In genomic region chr17:81114694-81115093, GRCh38 we compare ENCODE assay signal across 23 cellular contexts. TPM values are rescaled to one million over a fixed set of nuclear protein-coding genes. Genes with fewer than 3 reads are reported as not detected.
DNase-seq lines count a peak whose midpoint lies in the region; FAIRE-seq and TF ChIP-seq lines count a peak whose summit lies in the region.
"Had no signal": no experiment of that assay in that cellular context is flagged by ENCODE, and none has a peak within 500 bp of the region (broad histone marks: within the 10 kb centered on the region; RNA-seq: fewer than 3 reads in every experiment).

No MANE protein-coding gene starts in this region.

- peaks cover 0 to 93% (median 24%) of the 10 kb centered on the region in 11 experiments; a peak in 16 of 22 replicates for H4K20me1 ChIP-seq in BLaER1 treated with 17β-estradiol and CSF1 and Interleukin-3, amounts not matched to agents 10 nM and 100 nM
- peaks cover 9% of the 10 kb centered on the region for H4K20me1 ChIP-seq in keratinocyte (ENCODE audit: control insufficient read depth, extremely low read depth, insufficient read depth, low read length)
- H4K20me1 ChIP-seq in GM23248 (ENCODE audit: insufficient read depth): no peaks in the 10 kb centered on the region

- H2AFZ ChIP-seq in keratinocyte (ENCODE audit: control insufficient read depth, low read length) (no peak overlapping the region), GM23248 (no peak overlapping the region)
- H2AFZ ChIP-seq: GM23338 had no signal

- peak overlapping the region in 1 of 11 experiments; percentile 24; a peak in 1 of 22 replicates for H3K9ac ChIP-seq in BLaER1 treated with 17β-estradiol and CSF1 and Interleukin-3, amounts not matched to agents 10 nM and 100 nM
- H3K9ac ChIP-seq in keratinocyte (ENCODE audit: control insufficient read depth, extremely low read depth, insufficient read depth, low read length) (peak overlapping the region; percentile 15), GM23248 (no peak overlapping the region)

- no peaks in the 10 kb centered on the region for H3K9me3 ChIP-seq in BLaER1 treated with 17β-estradiol and CSF1 and Interleukin-3, amounts not matched to agents 10 nM and 100 nM (replicated peaks in 1 of 11)
- H3K9me3 ChIP-seq in WERI-Rb-1 (ENCODE audit: severe bottlenecking) (no peaks in the 10 kb centered on the region), keratinocyte (ENCODE audit: control insufficient read depth, low read depth, low read length) (no peaks in the 10 kb centered on the region), GM23248 (ENCODE audit: low read depth) (no peaks in the 10 kb centered on the region)
- H3K9me3 ChIP-seq: BE2C had no signal

- H3K36me3 ChIP-seq in BLaER1 treated with 17β-estradiol and CSF1 and Interleukin-3, amounts not matched to agents 10 nM and 100 nM: no peaks in the 10 kb centered on the region; a peak in 1 of 22 replicates
- H3K36me3 ChIP-seq in WERI-Rb-1 (peaks cover 63% of the 10 kb centered on the region), keratinocyte (ENCODE audit: control insufficient read depth in 2 of 2, extremely low read depth in 1 of 2, insufficient read depth in 2 of 2, low read length in 2 of 2) (peaks cover 12 to 26% of the 10 kb centered on the region in 2 experiments), GM23248 (ENCODE audit: low read depth) (no peaks in the 10 kb centered on the region)

- H3K9me2 ChIP-seq in GM23248 (ENCODE audit: insufficient read depth): no peaks in the 10 kb centered on the region

- peaks cover 66 to 93% (median 86%) of the 10 kb centered on the region in 11 experiments for H3K27me3 ChIP-seq in BLaER1 treated with 17β-estradiol and CSF1 and Interleukin-3, amounts not matched to agents 10 nM and 100 nM
- H3K27me3 ChIP-seq in WERI-Rb-1 (ENCODE audit: insufficient read depth, low read depth, severe bottlenecking) (no peaks in the 10 kb centered on the region), keratinocyte (ENCODE audit: control insufficient read depth, extremely low read depth, insufficient read depth, low read length) (peaks cover under 1% of the 10 kb centered on the region), GM23248 (replicated peaks; ENCODE audit: insufficient read depth) (no peaks in the 10 kb centered on the region)
- H3K27me3 ChIP-seq: BE2C had no signal

- dilution Hi-C loops in keratinocyte (cut with MboI; ENCODE audit: extremely low pct_ligation_motif_present, low sequenced_read_pairs): no loop called here

- no peak for FAIRE-seq in keratinocyte (lab: Jason Lieb, UNC)
- FAIRE-seq: GM12878 had no signal

- WGBS in GM23248 (ENCODE audit: low coverage in 1 of 2, low lambda C conversion rate in 2 of 2, missing lambda C conversion rate in 2 of 2), 2 experiments: 84% methylated on average over 12 of the region's 12 CpGs

- no peak for TF ChIP-seq CTCF in WERI-Rb-1 (IDR thresholded peaks at IDR 0.05; ENCODE audit: low read depth, low read length)
- no peak for TF ChIP-seq CTCF in keratinocyte (optimal IDR thresholded peaks at IDR 0.05 in 1 of 3, IDR thresholded peaks at IDR 0.05 in 1 of 3, conservative IDR thresholded peaks at IDR 0.05 in 1 of 3; ENCODE audit: extremely low read depth in 1 of 3, insufficient read depth in 2 of 3, low read length in 3 of 3)

- no peaks in the 10 kb centered on the region for H3K79me2 ChIP-seq in keratinocyte (ENCODE audit: control insufficient read depth, insufficient read depth, low read length)
- H3K79me2 ChIP-seq in GM23248 (ENCODE audit: insufficient read depth): no peaks in the 10 kb centered on the region

- no peaks in the 10 kb centered on the region for H3K9me1 ChIP-seq in keratinocyte (ENCODE audit: control insufficient read depth, extremely low read depth, insufficient read depth, low read length)

- H3F3A ChIP-seq in GM23248 (ENCODE audit: insufficient read depth): no peaks in the 10 kb centered on the region

- no peak overlapping the region for H3K4me3 ChIP-seq in BLaER1 treated with 17β-estradiol and CSF1 and Interleukin-3, amounts not matched to agents 10 nM and 100 nM
- H3K4me3 ChIP-seq in WERI-Rb-1 (ENCODE audit: low read depth, low read length) (no peak overlapping the region), keratinocyte (ENCODE audit: control insufficient read depth in 2 of 3, extremely low read depth in 1 of 3, insufficient read depth in 2 of 3, low read depth in 1 of 3, low read length in 3 of 3) (no peak overlapping the region), GM23248 (no peak overlapping the region)
- H3K4me3 ChIP-seq: GM12878, GM23338 had no signal

- peak overlapping the region in 8 of 11 experiments; percentile 61 to 89 (median 82); a peak in 15 of 22 replicates for H3K4me2 ChIP-seq in BLaER1 treated with 17β-estradiol and CSF1 and Interleukin-3, amounts not matched to agents 10 nM and 100 nM
- H3K4me2 ChIP-seq in keratinocyte (ENCODE audit: control insufficient read depth, extremely low read depth, insufficient read depth, low read depth, low read length): no peak overlapping the region
- no peak overlapping the region for H3K4me2 ChIP-seq in GM23248 (ENCODE audit: unreplicated experiment)
- H3K4me2 ChIP-seq: GM23338 had no signal

- in situ Hi-C loops in GM23248 (cut with MboI): no loop called here

- no peak overlapping the region for H3K27ac ChIP-seq in BLaER1 treated with 17β-estradiol and CSF1 and Interleukin-3, amounts not matched to agents 10 nM and 100 nM
- peak overlapping the region; percentile 47 for H3K27ac ChIP-seq in WERI-Rb-1
- H3K27ac ChIP-seq in keratinocyte (ENCODE audit: control insufficient read depth, insufficient read depth, low read length): no peak overlapping the region
- H3K27ac ChIP-seq in GM23248: no peak overlapping the region

- peaks cover 2 to 75% (median 55%) of the 10 kb centered on the region in 10 experiments; a peak in 18 of 20 replicates for H3K4me1 ChIP-seq in BLaER1 treated with 17β-estradiol and CSF1 and Interleukin-3, amounts not matched to agents 10 nM and 100 nM
- peaks cover 12% of the 10 kb centered on the region for H3K4me1 ChIP-seq in keratinocyte (ENCODE audit: control insufficient read depth, extremely low read depth, insufficient read depth, low read length)
- no peaks in the 10 kb centered on the region for H3K4me1 ChIP-seq in GM23248 (ENCODE audit: insufficient read depth)

- DNase-seq in WERI-Rb-1: no peak
- DNase-seq in keratinocyte (ENCODE audit: low read depth, low spot score): no peak
- DNase-seq in retina: peak; percentile 48
- DNase-seq in hepatic stellate cell (ENCODE audit: low spot score): no peak
- no peak for DNase-seq in activated CD4-positive, CD25-positive, alpha-beta regulatory T cell treated with anti-CD3 and anti-CD28 coated beads, Interleukin-2, amount 50 U/mL, for 72 hours
- DNase-seq in NCI-H1105 (lab: John Stamatoyannopoulos, UW): no peak
- DNase-seq in GM23248: no peak
- DNase-seq: BE2C; Calu3; CD4-positive, alpha-beta memory T cell; MM.1S; NCI-H1092 treated with DMSO at 0.1 percent for 48 hours; NCI-H1694 treated with DMSO at 0.1 percent for 48 hours; NCI-H510A; NCI-H748 treated with DMSO at 0.1 percent for 48 hours; SHP77 treated with DMSO at 0.1 percent for 48 hours had no signal

RNA-seq across cellular contexts. Expression of gene PVALEF, which starts 50.6 kb away (rescaled TPM):
- polyA plus RNA-seq in keratinocyte (not detected in 3 replicates), GM23248 (2016; fragmentation: Nextera tagmentation; extraction: Ambion mirVana) (not detected in 2 replicates)
- not detected for polyA plus RNA-seq in keratinocyte (2011; ENCODE audit: low read depth)
- not detected in 2 replicates for polyA plus RNA-seq in keratinocyte (2011; cell fraction: cytosol; rRNA removed)
- polyA plus RNA-seq in keratinocyte (2011; cell fraction: nucleus; rRNA removed): not detected in 2 replicates
- polyA plus RNA-seq in keratinocyte (2012; ENCODE audit: low replicate concordance): not detected in 2 replicates
- polyA minus RNA-seq in keratinocyte: not detected in 3 replicates
- not detected for polyA minus RNA-seq in keratinocyte (2011; cell fraction: cytosol; rRNA and poly(A)+ RNA removed)
- polyA minus RNA-seq in keratinocyte (2011; cell fraction: nucleus; rRNA and poly(A)+ RNA removed): not detected in 2 replicates
- not detected in 2 replicates for total RNA-seq in GM23248 (2014; rRNA removed; shearing (Covaris generic))
- total RNA-seq: A172; Calu3; CD4-positive, alpha-beta memory T cell; GM12878; GM23338; LHCN-M2; OCI-LY7; RPMI7951 had no signal
- polyA plus RNA-seq: CD4-positive, alpha-beta memory T cell; GM12878; GM23338 had no signal

RNA-seq across cellular contexts. Expression of gene AATK, which starts 51.3 kb away (rescaled TPM):
- 0.16 to 0.54 TPM (median 0.40 TPM) in 3 replicates for polyA plus RNA-seq in keratinocyte
- not detected for polyA plus RNA-seq in keratinocyte (2011; ENCODE audit: low read depth)
- 0.13 and 0.43 TPM in 2 replicates for polyA plus RNA-seq in keratinocyte (2011; cell fraction: cytosol; rRNA removed)
- 0.31 and 0.40 TPM in 2 replicates for polyA plus RNA-seq in keratinocyte (2011; cell fraction: nucleus; rRNA removed)
- polyA plus RNA-seq in keratinocyte (2012; ENCODE audit: low replicate concordance): 0.44 and 0.45 TPM in 2 replicates
- 0.10 to 0.26 TPM in 2 of 3 replicates, not detected in the other for polyA minus RNA-seq in keratinocyte
- polyA minus RNA-seq in keratinocyte (2011; cell fraction: cytosol; rRNA and poly(A)+ RNA removed): 6.1 TPM
- 0.54 and 0.95 TPM in 2 replicates for polyA minus RNA-seq in keratinocyte (2011; cell fraction: nucleus; rRNA and poly(A)+ RNA removed)
- total RNA-seq in GM23248 (2014; rRNA removed; shearing (Covaris generic)): 1.6 and 4.0 TPM in 2 replicates
- polyA plus RNA-seq in GM23248 (2016; fragmentation: Nextera tagmentation; extraction: Ambion mirVana): 0.18 and 0.25 TPM in 2 replicates
- total RNA-seq: Calu3, GM12878, RPMI7951 had no signal

Comparison
In these comparisons a context has a peak if more than half of its experiments do, and no peak if none do; other contexts are left out.
1. H3K4me2 ChIP-seq: peak in BLaER1 treated with 17β-estradiol and CSF1 and Interleukin-3, amounts not matched to agents 10 nM and 100 nM (8 of 11); none in keratinocyte (single experiment) and GM23248 (single experiment).